ENCODE assay signal across 30 cellular contexts in genomic region chr9:35974800-35975199, GRCh38.
DNase-seq lines count a peak whose midpoint lies in the region; ATAC-seq, FAIRE-seq and TF ChIP-seq lines count a peak whose summit lies in the region.
"Had no signal": no experiment of that assay in that cellular context is flagged by ENCODE, and none has a peak within 500 bp of the region (broad histone marks: within the 10 kb centered on the region; RNA-seq: fewer than 3 reads in every experiment).

No MANE protein-coding gene starts in this region.

- POLR2A ChIA-PET in HEK293 (lab: Yijun Ruan, JAX) = no interaction called here

- DNase-seq in activated CD4-positive, alpha-beta T cell treated with anti-CD3 and anti-CD28 coated beads, Interleukin-2, amount 50 U/mL, for 1 hour = no peak
- DNase-seq: 8988T; ACHN; AML-193; BE2C; C1 segment of cervical spinal cord; Caco-2; Calu3; CD4-positive, alpha-beta memory T cell; CD4-positive, alpha-beta T cell; CD4-positive, CD25-positive, alpha-beta regulatory T cell; CD8-positive, alpha-beta memory T cell; CD8-positive, alpha-beta T cell; COR-L47; DMS 273 treated with DMSO at 0.1 percent for 48 hours; DMS153; DMS53; DMS79; DMS79 treated with DMSO at 0.1 percent for 48 hours; DND-41; EL had no signal

- no peak for TF ChIP-seq CTCF in HEK293 (tag by site-specific recombination; IDR thresholded peaks at IDR 0.05)

- no peaks in the 10 kb centered on the region for H3K9me3 ChIP-seq in HEK293 (ENCODE audit: control insufficient read depth, insufficient read depth, low read depth, low read length)
- H3K9me3 ChIP-seq: BE2C had no signal

- H3K4me3 ChIP-seq in HEK293 (ENCODE audit: low read depth, low read length) = no peak overlapping the region
- H3K4me3 ChIP-seq: A549; BLaER1; BLaER1 treated with 17β-estradiol and CSF1 and Interleukin-3, amounts not matched to agents 10 nM and 100 nM had no signal

- FAIRE-seq in islet of Langerhans (lab: Jason Lieb, UNC) = peak; percentile 5
- FAIRE-seq: D721Med had no signal

- CTCF ChIA-PET in HEK293 (lab: Yijun Ruan, JAX) = interaction anchor here (1.6 kb wide), 1 partner anchor 49 kb away, joined by 4 read pairs; no protein-coding TSS in a partner anchor

- H3K36me3 ChIP-seq in HEK293 (ENCODE audit: control insufficient read depth in 2 of 2, insufficient read depth in 1 of 2, low read length in 2 of 2) = no peaks in the 10 kb centered on the region
- H3K36me3 ChIP-seq: BE2C; BLaER1; BLaER1 treated with 17β-estradiol and CSF1 and Interleukin-3, amounts not matched to agents 10 nM and 100 nM had no signal

- no peaks in the 10 kb centered on the region for H3K4me1 ChIP-seq in HEK293 (ENCODE audit: control insufficient read depth, insufficient read depth, low read length)
- H3K4me1 ChIP-seq: A549, BE2C, BLaER1, Caco-2 had no signal

- H3K27ac ChIP-seq in HEK293 (ENCODE audit: extremely low read depth, low read depth, low read length) = no peak overlapping the region
- H3K27ac ChIP-seq: 22Rv1; A549; BLaER1; BLaER1 treated with 17β-estradiol and CSF1 and Interleukin-3, amounts not matched to agents 10 nM and 100 nM; C4-2B had no signal

- ATAC-seq in HG03460 (IDR thresholded peaks at IDR 0.05; ENCODE audit: unreplicated experiment) = no peak
- ATAC-seq: A549; CD8-positive, alpha-beta T cell had no signal

TF ChIP-seq in HEK293, 187 proteins besides CTCF, POLR2A, EP300 and RAD21:
- peak; percentile 73 for TF ChIP-seq SETDB1 (IDR thresholded peaks at IDR 0.05; ENCODE audit: insufficient read length, low read length)
- TF ChIP-seq AEBP2 (tag by site-specific recombination; IDR thresholded peaks at IDR 0.05; ENCODE audit: borderline replicate concordance) = no peak
- TF ChIP-seq ZNF521 (tag by site-specific recombination; IDR thresholded peaks at IDR 0.05) = no peak
- peak; percentile 79; the same call in 1 of the 2 replicates for TF ChIP-seq TRIM28 (IDR thresholded peaks at IDR 0.05; ENCODE audit: borderline replicate concordance, low read length)
- peak; percentile 96 for TF ChIP-seq ZNF791 (tag by site-specific recombination; IDR thresholded peaks at IDR 0.05)
